ENCODE assay signal across 2 cellular contexts in the genomic region with DNA sequence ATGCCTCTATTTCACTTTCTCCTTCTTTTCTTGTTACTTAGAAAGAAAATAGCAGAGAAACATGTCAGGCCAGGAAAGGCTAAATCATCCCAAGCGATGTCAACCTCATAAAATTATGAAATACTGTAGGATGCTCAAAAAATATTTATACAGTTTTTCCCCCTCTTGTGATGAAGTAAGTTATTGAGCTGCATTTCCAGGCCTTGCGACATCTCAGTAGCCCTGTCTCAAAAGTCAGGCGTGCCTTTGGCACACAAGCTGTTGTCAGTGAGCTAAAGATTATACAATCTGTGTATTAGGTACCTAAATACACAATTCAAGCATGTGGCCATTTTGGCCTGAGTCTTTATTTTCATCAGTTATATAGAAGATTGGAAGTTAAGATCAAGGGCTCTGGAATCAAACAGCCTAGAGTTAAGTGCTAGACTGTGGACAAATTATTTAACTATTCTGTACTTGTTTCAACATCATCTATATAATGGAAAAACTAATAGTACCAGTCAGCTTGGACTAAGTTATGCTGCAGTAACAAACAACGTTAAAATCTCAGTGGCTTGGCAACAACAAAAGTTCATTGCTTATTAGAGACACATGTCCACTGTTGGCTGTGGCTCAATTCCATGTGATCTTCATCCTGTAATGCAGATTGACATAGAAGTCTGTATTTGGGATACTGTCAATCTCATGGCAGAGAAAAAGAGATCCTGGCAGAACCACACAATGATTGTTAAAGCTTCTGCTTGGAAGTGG.
TF ChIP-seq lines count a peak whose summit lies in the region.

No MANE protein-coding gene starts in this region.

TF ChIP-seq in liver, 16 proteins besides CTCF, POLR2A, EP300 and RAD21 (continued from another document):
- TF ChIP-seq, protein P1, sequence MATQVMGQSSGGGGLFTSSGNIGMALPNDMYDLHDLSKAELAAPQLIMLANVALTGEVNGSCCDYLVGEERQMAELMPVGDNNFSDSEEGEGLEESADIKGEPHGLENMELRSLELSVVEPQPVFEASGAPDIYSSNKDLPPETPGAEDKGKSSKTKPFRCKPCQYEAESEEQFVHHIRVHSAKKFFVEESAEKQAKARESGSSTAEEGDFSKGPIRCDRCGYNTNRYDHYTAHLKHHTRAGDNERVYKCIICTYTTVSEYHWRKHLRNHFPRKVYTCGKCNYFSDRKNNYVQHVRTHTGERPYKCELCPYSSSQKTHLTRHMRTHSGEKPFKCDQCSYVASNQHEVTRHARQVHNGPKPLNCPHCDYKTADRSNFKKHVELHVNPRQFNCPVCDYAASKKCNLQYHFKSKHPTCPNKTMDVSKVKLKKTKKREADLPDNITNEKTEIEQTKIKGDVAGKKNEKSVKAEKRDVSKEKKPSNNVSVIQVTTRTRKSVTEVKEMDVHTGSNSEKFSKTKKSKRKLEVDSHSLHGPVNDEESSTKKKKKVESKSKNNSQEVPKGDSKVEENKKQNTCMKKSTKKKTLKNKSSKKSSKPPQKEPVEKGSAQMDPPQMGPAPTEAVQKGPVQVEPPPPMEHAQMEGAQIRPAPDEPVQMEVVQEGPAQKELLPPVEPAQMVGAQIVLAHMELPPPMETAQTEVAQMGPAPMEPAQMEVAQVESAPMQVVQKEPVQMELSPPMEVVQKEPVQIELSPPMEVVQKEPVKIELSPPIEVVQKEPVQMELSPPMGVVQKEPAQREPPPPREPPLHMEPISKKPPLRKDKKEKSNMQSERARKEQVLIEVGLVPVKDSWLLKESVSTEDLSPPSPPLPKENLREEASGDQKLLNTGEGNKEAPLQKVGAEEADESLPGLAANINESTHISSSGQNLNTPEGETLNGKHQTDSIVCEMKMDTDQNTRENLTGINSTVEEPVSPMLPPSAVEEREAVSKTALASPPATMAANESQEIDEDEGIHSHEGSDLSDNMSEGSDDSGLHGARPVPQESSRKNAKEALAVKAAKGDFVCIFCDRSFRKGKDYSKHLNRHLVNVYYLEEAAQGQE (IDR thresholded peaks at IDR 0.05) = no peak

TF ChIP-seq in SK-N-SH, 30 proteins besides CTCF, POLR2A, EP300 and RAD21 (continued from another document):
- TF ChIP-seq, protein P2, sequence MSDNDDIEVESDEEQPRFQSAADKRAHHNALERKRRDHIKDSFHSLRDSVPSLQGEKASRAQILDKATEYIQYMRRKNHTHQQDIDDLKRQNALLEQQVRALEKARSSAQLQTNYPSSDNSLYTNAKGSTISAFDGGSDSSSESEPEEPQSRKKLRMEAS (IDR thresholded peaks at IDR 0.05; ENCODE audit: low read depth) = no peak
- TF ChIP-seq FOXM1 (IDR thresholded peaks at IDR 0.05; ENCODE audit: low read depth) (no peak), SIN3A (IDR thresholded peaks at IDR 0.05; ENCODE audit: borderline replicate concordance, low read depth, low read length) (no peak), SMC3 (IDR thresholded peaks at IDR 0.05; ENCODE audit: low read depth, low read length) (no peak), JUND (IDR thresholded peaks at IDR 0.05) (no peak), MEF2A (IDR thresholded peaks at IDR 0.05; ENCODE audit: borderline replicate concordance, low read depth) (no peak), TEAD4 (IDR thresholded peaks at IDR 0.05; ENCODE audit: borderline replicate concordance, insufficient read depth) (no peak), RFX5 (IDR thresholded peaks at IDR 0.05; ENCODE audit: low read length) (no peak)
- TF ChIP-seq, protein P3, sequence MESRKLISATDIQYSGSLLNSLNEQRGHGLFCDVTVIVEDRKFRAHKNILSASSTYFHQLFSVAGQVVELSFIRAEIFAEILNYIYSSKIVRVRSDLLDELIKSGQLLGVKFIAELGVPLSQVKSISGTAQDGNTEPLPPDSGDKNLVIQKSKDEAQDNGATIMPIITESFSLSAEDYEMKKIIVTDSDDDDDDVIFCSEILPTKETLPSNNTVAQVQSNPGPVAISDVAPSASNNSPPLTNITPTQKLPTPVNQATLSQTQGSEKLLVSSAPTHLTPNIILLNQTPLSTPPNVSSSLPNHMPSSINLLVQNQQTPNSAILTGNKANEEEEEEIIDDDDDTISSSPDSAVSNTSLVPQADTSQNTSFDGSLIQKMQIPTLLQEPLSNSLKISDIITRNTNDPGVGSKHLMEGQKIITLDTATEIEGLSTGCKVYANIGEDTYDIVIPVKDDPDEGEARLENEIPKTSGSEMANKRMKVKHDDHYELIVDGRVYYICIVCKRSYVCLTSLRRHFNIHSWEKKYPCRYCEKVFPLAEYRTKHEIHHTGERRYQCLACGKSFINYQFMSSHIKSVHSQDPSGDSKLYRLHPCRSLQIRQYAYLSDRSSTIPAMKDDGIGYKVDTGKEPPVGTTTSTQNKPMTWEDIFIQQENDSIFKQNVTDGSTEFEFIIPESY (IDR thresholded peaks at IDR 0.05; ENCODE audit: borderline replicate concordance, low read depth) = no peak
- TF ChIP-seq, protein P4, sequence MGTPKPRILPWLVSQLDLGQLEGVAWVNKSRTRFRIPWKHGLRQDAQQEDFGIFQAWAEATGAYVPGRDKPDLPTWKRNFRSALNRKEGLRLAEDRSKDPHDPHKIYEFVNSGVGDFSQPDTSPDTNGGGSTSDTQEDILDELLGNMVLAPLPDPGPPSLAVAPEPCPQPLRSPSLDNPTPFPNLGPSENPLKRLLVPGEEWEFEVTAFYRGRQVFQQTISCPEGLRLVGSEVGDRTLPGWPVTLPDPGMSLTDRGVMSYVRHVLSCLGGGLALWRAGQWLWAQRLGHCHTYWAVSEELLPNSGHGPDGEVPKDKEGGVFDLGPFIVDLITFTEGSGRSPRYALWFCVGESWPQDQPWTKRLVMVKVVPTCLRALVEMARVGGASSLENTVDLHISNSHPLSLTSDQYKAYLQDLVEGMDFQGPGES (IDR thresholded peaks at IDR 0.05; ENCODE audit: low read depth, low read length) = no peak
- TF ChIP-seq, protein P5, sequence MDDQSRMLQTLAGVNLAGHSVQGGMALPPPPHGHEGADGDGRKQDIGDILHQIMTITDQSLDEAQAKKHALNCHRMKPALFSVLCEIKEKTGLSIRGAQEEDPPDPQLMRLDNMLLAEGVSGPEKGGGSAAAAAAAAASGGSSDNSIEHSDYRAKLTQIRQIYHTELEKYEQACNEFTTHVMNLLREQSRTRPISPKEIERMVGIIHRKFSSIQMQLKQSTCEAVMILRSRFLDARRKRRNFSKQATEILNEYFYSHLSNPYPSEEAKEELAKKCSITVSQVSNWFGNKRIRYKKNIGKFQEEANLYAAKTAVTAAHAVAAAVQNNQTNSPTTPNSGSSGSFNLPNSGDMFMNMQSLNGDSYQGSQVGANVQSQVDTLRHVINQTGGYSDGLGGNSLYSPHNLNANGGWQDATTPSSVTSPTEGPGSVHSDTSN (IDR thresholded peaks at IDR 0.05) = no peak
- TF ChIP-seq, protein P1 (IDR thresholded peaks at IDR 0.05; ENCODE audit: low read depth, low read length) = no peak
